Comparison of ENCODE assay signal across 1 cellular context in the genomic region with DNA sequence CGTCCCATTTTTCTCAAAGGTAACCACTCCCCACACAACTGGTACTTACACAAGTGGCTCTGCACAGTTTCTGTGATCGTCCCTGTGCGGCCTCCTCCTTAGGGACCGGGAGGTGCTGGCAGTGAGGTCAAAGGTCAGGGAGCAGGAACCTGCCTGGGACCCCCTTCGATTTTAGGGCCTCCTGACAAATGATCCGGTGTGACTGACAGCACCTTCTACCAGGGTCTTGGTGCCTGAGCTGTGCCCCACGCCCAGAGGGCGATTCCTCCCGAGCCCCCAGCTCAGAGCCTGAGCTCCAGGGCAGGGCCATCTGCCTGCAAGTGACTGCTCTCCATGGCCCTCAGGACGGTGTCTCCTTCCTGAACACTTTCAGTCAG.
TF ChIP-seq lines count a peak whose summit lies in the region.

No MANE protein-coding gene starts in this region.

TF ChIP-seq in WTC11, 78 proteins besides CTCF, POLR2A, EP300 and RAD21 (continued from another document):
- TF ChIP-seq ZNF425 (CRISPR knock-in tag; conservative IDR thresholded peaks at IDR 0.05) (no peak), NR1H2 (CRISPR knock-in tag; IDR thresholded peaks at IDR 0.05) (no peak), SP1 (CRISPR knock-in tag; conservative IDR thresholded peaks at IDR 0.05) (no peak), SOX15 (CRISPR knock-in tag; IDR thresholded peaks at IDR 0.05) (no peak), NFYB (CRISPR knock-in tag; conservative IDR thresholded peaks at IDR 0.05; ENCODE audit: low read depth) (no peak)
- TF ChIP-seq, protein P1, sequence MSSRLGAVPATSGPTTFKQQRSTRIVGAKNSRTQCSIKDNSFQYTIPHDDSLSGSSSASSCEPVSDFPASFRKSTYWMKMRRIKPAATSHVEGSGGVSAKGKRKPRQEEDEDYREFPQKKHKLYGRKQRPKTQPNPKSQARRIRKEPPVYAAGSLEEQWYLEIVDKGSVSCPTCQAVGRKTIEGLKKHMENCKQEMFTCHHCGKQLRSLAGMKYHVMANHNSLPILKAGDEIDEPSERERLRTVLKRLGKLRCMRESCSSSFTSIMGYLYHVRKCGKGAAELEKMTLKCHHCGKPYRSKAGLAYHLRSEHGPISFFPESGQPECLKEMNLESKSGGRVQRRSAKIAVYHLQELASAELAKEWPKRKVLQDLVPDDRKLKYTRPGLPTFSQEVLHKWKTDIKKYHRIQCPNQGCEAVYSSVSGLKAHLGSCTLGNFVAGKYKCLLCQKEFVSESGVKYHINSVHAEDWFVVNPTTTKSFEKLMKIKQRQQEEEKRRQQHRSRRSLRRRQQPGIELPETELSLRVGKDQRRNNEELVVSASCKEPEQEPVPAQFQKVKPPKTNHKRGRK (CRISPR knock-in tag; IDR thresholded peaks at IDR 0.05; ENCODE audit: borderline replicate concordance) = no peak
- TF ChIP-seq, protein P2, sequence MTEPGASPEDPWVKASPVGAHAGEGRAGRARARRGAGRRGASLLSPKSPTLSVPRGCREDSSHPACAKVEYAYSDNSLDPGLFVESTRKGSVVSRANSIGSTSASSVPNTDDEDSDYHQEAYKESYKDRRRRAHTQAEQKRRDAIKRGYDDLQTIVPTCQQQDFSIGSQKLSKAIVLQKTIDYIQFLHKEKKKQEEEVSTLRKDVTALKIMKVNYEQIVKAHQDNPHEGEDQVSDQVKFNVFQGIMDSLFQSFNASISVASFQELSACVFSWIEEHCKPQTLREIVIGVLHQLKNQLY (CRISPR knock-in tag; IDR thresholded peaks at IDR 0.05) = no peak
